ENCODE assay signal across 8 cellular contexts in the genomic region with DNA sequence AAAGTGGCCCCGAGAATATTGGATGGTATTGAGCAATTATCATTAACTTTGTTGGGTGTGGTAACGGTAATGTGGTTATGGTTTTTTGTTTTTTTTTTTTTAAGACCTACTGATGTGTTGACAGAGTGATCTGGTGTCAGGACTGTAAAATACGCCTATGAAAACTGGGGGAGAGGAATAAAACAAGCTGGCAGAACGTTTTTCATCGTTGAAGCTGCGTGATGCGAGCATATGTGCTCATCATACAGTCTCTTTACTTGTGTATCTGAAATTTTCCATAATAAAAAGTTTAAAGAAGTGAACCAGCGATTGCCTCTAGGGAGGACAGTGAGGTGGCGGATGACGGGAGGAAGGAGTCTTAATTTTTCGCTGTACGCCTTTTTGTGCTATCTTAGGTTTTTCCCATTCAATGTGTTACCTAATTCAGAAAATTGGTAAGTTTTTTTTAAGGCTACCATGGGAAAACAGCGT. TPM values are rescaled to one million over a fixed set of nuclear protein-coding genes. Genes with fewer than 3 reads are reported as not detected.
DNase-seq lines count a peak whose midpoint lies in the region; ATAC-seq and TF ChIP-seq lines count a peak whose summit lies in the region.

No MANE protein-coding gene starts in this region.

- TF ChIP-seq CTCF in BJ (IDR thresholded peaks at IDR 0.05; ENCODE audit: insufficient read depth, low read depth, low read length): no peak
- no peak for TF ChIP-seq CTCF in thyroid gland (IDR thresholded peaks at IDR 0.05)

- ATAC-seq in HG03575 (IDR thresholded peaks at IDR 0.05; ENCODE audit: extremely low read depth, insufficient number of reproducible peaks, low FRiP score, unreplicated experiment) (peak; percentile 5), left colon (peak; percentile 25), HG02642 (IDR thresholded peaks at IDR 0.05; ENCODE audit: poor library complexity, unreplicated experiment) (no peak), HG02885 (IDR thresholded peaks at IDR 0.05; ENCODE audit: poor library complexity, unreplicated experiment) (no peak)

- H3K4me3 ChIP-seq in BJ (ENCODE audit: low read depth, low read length): peak overlapping the region; percentile 95
- H3K4me3 ChIP-seq in adipocyte (ENCODE audit: low read length): peak overlapping the region; percentile 96
- peak overlapping the region; percentile 32 to 97 (median 54) for H3K4me3 ChIP-seq in thyroid gland (replicated peaks in 1 of 3)

- no peaks in the 10 kb centered on the region for H3K9me3 ChIP-seq in adipocyte (ENCODE audit: control insufficient read depth, low read length)
- no peaks in the 10 kb centered on the region for H3K9me3 ChIP-seq in thyroid gland

- no peaks in the 10 kb centered on the region for H3K36me3 ChIP-seq in BJ (ENCODE audit: control insufficient read depth, insufficient read depth, low read length)
- H3K36me3 ChIP-seq in adipocyte (ENCODE audit: control insufficient read depth, insufficient read depth, low read length, severe bottlenecking): peaks cover 5% of the 10 kb centered on the region
- no peaks in the 10 kb centered on the region for H3K36me3 ChIP-seq in thyroid gland

- H3K27me3 ChIP-seq in BJ (ENCODE audit: control insufficient read depth, insufficient read depth, low read length): no peaks in the 10 kb centered on the region
- no peaks in the 10 kb centered on the region for H3K27me3 ChIP-seq in adipocyte (replicated peaks; ENCODE audit: control insufficient read depth, insufficient read depth, low read length)
- H3K27me3 ChIP-seq in thyroid gland: no peaks in the 10 kb centered on the region

- POLR2A ChIA-PET in BJ (lab: Charles Lee): interaction anchor here (0.6 to 1.0 kb wide), 2 partner anchors 14 to 124 kb away, joined by 3 to 6 read pairs; no protein-coding TSS in a partner anchor

- DNase-seq in BJ (ENCODE audit: low read depth) (no peak), adipocyte (ENCODE audit: low read depth) (peak; percentile 41), left colon (no peak), thyroid gland (no peak), HCEC 1CT (no peak)

- H3K4me1 ChIP-seq in adipocyte (ENCODE audit: control insufficient read depth, insufficient read depth, low read length): peaks cover 31% of the 10 kb centered on the region
- H3K4me1 ChIP-seq in thyroid gland: peaks cover 55 to 74% of the 10 kb centered on the region in 2 donors

- H3K27ac ChIP-seq in thyroid gland: peak overlapping the region in 2 of 3 donors; percentile 52 to 97

- H3K9ac ChIP-seq in adipocyte (ENCODE audit: low read length): peak overlapping the region; percentile 96

- WGBS in thyroid gland, 2 donors: 23 to 27% methylated on average over 13 of the region's 13 CpGs

- intact Hi-C loops in left colon (cut with DNase I, micrococcal nuclease) (no loop called here), thyroid gland (cut with DNase I) (loop anchor here (5.0 kb wide), 2 partner anchors 65 to 120 kb away; no protein-coding TSS in a partner anchor)

- CTCF ChIA-PET in BJ (lab: Yijun Ruan, JAX): interaction anchor here (0.6 to 3.7 kb wide), 7 partner anchors 9 to 160 kb away, joined by 3 to 15 read pairs (median 3); no protein-coding TSS in a partner anchor

- no peak for TF ChIP-seq POLR2A in thyroid gland (IDR thresholded peaks at IDR 0.05)

RNA-seq across cellular contexts. Expression of a gene that starts 0.8 kb away (rescaled TPM):
- 8.8 and 15.1 TPM in 2 replicates for polyA plus RNA-seq in BJ (2011; rRNA removed)
- 21.1 and 27.8 TPM in 2 replicates for polyA minus RNA-seq in BJ (2011; rRNA and poly(A)+ RNA removed)
- total RNA-seq in left colon (10 to 100 TPM; 32.8 to 33.6 TPM), thyroid gland (10 to 100 TPM; 44.2 to 62.1 (median 51.7) TPM)

Comparison
In these comparisons a context has a peak if more than half of its experiments do, and no peak if none do; other contexts are left out.
1. ATAC-seq: peak in HG03575 (single experiment) and left colon (single experiment); none in HG02642 (single experiment) and HG02885 (single experiment).
2. Peak in every context shown above with its lines, with median percentiles within 50 percentile points of each other: H3K4me3 ChIP-seq.